19 cellular contexts compared by ENCODE assay signal in the genomic region with DNA sequence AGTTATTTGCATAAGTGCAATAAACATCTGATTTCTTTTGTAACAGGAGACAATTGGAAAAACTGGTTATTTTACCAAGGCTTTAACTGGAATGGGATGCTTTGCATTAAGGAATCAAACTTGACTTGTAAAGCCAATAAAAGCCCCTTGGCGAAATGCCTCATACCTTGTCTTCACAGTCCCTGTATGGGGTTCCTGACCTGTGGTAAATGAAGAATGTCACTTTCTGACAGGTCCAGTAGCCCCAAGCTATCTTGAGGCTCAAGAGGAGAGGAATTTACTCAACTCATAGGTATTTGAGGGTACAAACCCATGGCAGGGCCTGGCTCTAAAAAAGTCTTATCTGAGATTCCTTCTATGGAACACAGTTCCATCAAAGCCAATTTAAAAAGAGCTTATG.
"Had no signal": no experiment of that assay in that cellular context is flagged by ENCODE, and none has a peak within 500 bp of the region (broad histone marks: within the 10 kb centered on the region; RNA-seq: fewer than 3 reads in every experiment).

No MANE protein-coding gene starts in this region.

- H3K27me3 ChIP-seq: adrenal gland, colonic mucosa, esophagus squamous epithelium, transverse colon, vagina had no signal

- H3K27ac ChIP-seq: adrenal gland, colonic mucosa, esophagus squamous epithelium, transverse colon, vagina had no signal

- DNase-seq: activated CD4-positive, alpha-beta T cell treated with anti-CD3 and anti-CD28 coated beads for 1 hour; activated CD4-positive, alpha-beta T cell treated with anti-CD3 and anti-CD28 coated beads, Interleukin-2, amount 50 U/mL, for 4 hours; activated naive CD4-positive, alpha-beta T cell treated with anti-CD3 and anti-CD28 coated beads, Interleukin-2, amount 10 ng/mL, durations not matched to agents 7 days and 5 days; adrenal gland; central memory CD4-positive, alpha-beta T cell; colonic mucosa; esophagus squamous epithelium; foreskin fibroblast; glutamatergic neuron; hypothalamus; kidney glomerular epithelial cell; stimulated activated CD4-positive, alpha-beta T cell treated with anti-CD3 and anti-CD28 coated beads, Interleukin-4, amount 100 ng/mL, for 1 hour; stimulated activated naive B cell treated with anti-CD40 and anti-IgM and Interleukin-4, amounts not matched to agents 10 μg/mL and 1 μg/mL and 100 μg/mL, for 72 hours; substantia nigra; T-helper 9 cell; transverse colon had no signal

- H3K9me3 ChIP-seq: adrenal gland, colonic mucosa, esophagus squamous epithelium, transverse colon, vagina had no signal

- ATAC-seq: activated T-helper 17 cell treated with anti-CD3 and anti-CD28 coated beads, Interleukin-2, amount 50 U/mL, for 72 hours; natural killer cell treated with Interleukin-12 subunit alpha and Interleukin-12 subunit beta and Interleukin-15 and Interleukin-18, amount 100 ng/mL, for 72 hours; stimulated activated naive B cell treated with anti-CD40 and anti-IgM and Interleukin-4, amounts not matched to agents 10 μg/mL and 1 μg/mL and 100 μg/mL, for 72 hours had no signal

- H3K4me3 ChIP-seq: adrenal gland, colonic mucosa, esophagus squamous epithelium, transverse colon, vagina had no signal

- H3K4me1 ChIP-seq: adrenal gland, colonic mucosa, transverse colon, vagina had no signal

- H3K36me3 ChIP-seq: colonic mucosa had no signal
